ENCODE assay signal across 8 cellular contexts in the genomic region with DNA sequence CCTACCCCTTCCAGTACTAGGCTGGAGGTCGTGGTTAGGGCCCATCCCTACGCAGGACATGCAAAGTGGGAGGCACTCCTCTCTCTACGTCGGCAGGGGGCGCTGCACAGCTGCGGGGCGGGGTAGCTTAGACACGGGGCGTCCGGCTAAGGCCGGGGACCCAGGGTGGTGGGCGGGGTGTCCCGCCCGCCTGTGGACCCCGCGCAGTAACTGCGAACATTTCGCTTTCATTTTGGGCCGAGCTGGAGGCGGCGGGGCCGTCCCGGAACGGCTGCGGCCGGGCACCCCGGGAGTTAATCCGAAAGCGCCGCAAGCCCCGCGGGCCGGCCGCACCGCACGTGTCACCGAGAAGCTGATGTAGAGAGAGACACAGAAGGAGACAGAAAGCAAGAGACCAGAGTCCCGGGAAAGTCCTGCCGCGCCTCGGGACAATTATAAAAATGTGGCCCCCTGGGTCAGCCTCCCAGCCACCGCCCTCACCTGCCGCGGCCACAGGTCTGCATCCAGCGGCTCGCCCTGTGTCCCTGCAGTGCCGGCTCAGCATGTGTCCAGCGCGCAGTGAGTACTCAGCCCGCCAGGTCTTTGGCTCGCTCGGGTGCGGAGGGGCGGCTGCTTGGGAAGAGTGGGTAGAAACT. TPM values are rescaled to one million over a fixed set of nuclear protein-coding genes. Genes with fewer than 3 reads are reported as not detected.
DNase-seq lines count a peak whose midpoint lies in the region; ATAC-seq and TF ChIP-seq lines count a peak whose summit lies in the region.

A gene (plus strand): TSS at position 219 of the 635 bp plus-strand sequence.

- peak within 1 kb of the TSS; percentile 80 to 84 (median 84) for H3K4me3 Mint-ChIP-seq in T-cell

- H3K4me1 ChIP-seq in KMS-11 (ENCODE audit: low read depth, poor library complexity, severe bottlenecking): peaks cover 21% of the 10 kb centered on the region
- H3K4me1 ChIP-seq in sigmoid colon: peaks cover 0 to 39% (median 25%) of the 10 kb centered on the region in 4 donors

- peak within 1 kb of the TSS; percentile 37 for H3K27ac ChIP-seq in KMS-11
- peak within 1 kb of the TSS; percentile 10 to 72 (median 32) for H3K27ac ChIP-seq in sigmoid colon

- peaks cover 0 to 2% of the 10 kb centered on the region in 2 donors for H3K27me3 Mint-ChIP-seq in T-cell

- peak within 1 kb of the TSS; percentile 24 to 53 for H3K27ac Mint-ChIP-seq in T-cell

- no peaks in the 10 kb centered on the region for H3K9me3 ChIP-seq in sigmoid colon

- H3K27me3 ChIP-seq in KMS-11 (ENCODE audit: insufficient read depth, low read depth) (no peaks in the 10 kb centered on the region), sigmoid colon (no peaks in the 10 kb centered on the region)

- H3K4me2 ChIP-seq in KMS-11: peak within 1 kb of the TSS; percentile 47

- H3K4me1 Mint-ChIP-seq in T-cell: peaks cover 19 to 29% (median 28%) of the 10 kb centered on the region in 3 donors

- CTCF ChIA-PET in T-cell (lab: Charles Lee): interaction anchor here (0.5 to 3.8 kb wide), 20 partner anchors 14 to 1317 kb away, joined by 3 to 28 read pairs (median 3); a partner anchor contains a TSS

- H3K79me2 ChIP-seq in KMS-11 (ENCODE audit: insufficient read depth, low read depth): no peaks in the 10 kb centered on the region

- peak; percentile 99 for TF ChIP-seq CTCF in KMS-11 (conservative IDR thresholded peaks at IDR 0.05; ENCODE audit: low read depth, low read length)
- TF ChIP-seq CTCF in sigmoid colon (IDR thresholded peaks at IDR 0.05): peak; percentile 73 to 94 (median 81)

- H3K9me3 Mint-ChIP-seq in T-cell: no peaks in the 10 kb centered on the region

- intact Hi-C loops in sigmoid colon (cut with DNase I): loop anchor here (5.0 kb wide), 1 partner anchor 161 kb away; no protein-coding TSS in a partner anchor

- H4K20me1 ChIP-seq in KMS-11 (ENCODE audit: insufficient read depth): no peaks in the 10 kb centered on the region

- no peaks in the 10 kb centered on the region for H3K36me3 ChIP-seq in KMS-11 (ENCODE audit: insufficient read depth)
- H3K36me3 ChIP-seq in sigmoid colon: no peaks in the 10 kb centered on the region

- no peak for TF ChIP-seq POLR2A in sigmoid colon (IDR thresholded peaks at IDR 0.05)

- ATAC-seq in GM21825 (IDR thresholded peaks at IDR 0.05; ENCODE audit: unreplicated experiment): peak; percentile 94
- ATAC-seq in T-cell (replicated peaks in 1 of 4): peak; percentile 94 to 96 (median 94)

- H3K36me3 Mint-ChIP-seq in T-cell: no peaks in the 10 kb centered on the region

- 1% methylated on average over 54 of the region's 54 CpGs for WGBS in sigmoid colon, 2 donors

- peak within 1 kb of the TSS; percentile 96 for H2AFZ ChIP-seq in KMS-11 (ENCODE audit: low read depth)

- H3K4me3 ChIP-seq in KMS-11 (IDR thresholded peaks at IDR 0.05; ENCODE audit: insufficient read depth, low read depth, low read length) (peak within 1 kb of the TSS; percentile 83), sigmoid colon (peak within 1 kb of the TSS; percentile 54 to 90 (median 82))

- peak within 1 kb of the TSS; percentile 88 for H3K9ac ChIP-seq in KMS-11

- TF ChIP-seq EP300 in sigmoid colon (IDR thresholded peaks at IDR 0.05): no peak

- POLR2A ChIA-PET in T-cell (lab: Charles Lee): interaction anchor here (0.6 to 1.0 kb wide), 2 partner anchors 417 to 558 kb away, joined by 3 read pairs; no protein-coding TSS in a partner anchor

- DNase-seq in GM04504 (ENCODE audit: low read depth) (peak; percentile 32), T-cell (peak; percentile 59 to 84 (median 76)), anterior cingulate cortex (lab: John Stamatoyannopoulos, UW) (peak in 52 of 58 donors; percentile 5 to 80 (median 52)), hippocampal formation (lab: John Stamatoyannopoulos, UW) (peak; percentile 44 to 74), sigmoid colon (peak; percentile 89), NCI-H128 (lab: John Stamatoyannopoulos, UW; ENCODE audit: unreplicated experiment) (no peak)

RNA-seq across cellular contexts. Expression of the gene that starts here (rescaled TPM):
- 1 to 10 TPM in 2 of 5 donors, under 1 TPM in 3; 0.57 to 3.1 (median 0.69) TPM for total RNA-seq in T-cell
- total RNA-seq in sigmoid colon: 1 to 10 TPM in 3 of 4 donors, under 1 TPM in 1; 0.27 to 3.9 (median 1.3) TPM
- under 1 TPM in 1 of 3 donors, not detected in 2; 0.79 TPM for polyA plus RNA-seq in sigmoid colon
